ENCODE assay signal across 12 cellular contexts in genomic region chr9:108150736-108151135, GRCh38.
A peak's percentile ranks its signal among the peaks of the same experiment; 100 is the strongest.
DNase-seq lines count a peak whose midpoint lies in the region; ATAC-seq and TF ChIP-seq lines count a peak whose summit lies in the region.
"Had no signal": no experiment of that assay in that cellular context is flagged by ENCODE, and none has a peak within 500 bp of the region (broad histone marks: within the 10 kb centered on the region; RNA-seq: fewer than 3 reads in every experiment).

No MANE protein-coding gene starts in this region.

- ATAC-seq in left cardiac atrium (peak; percentile 70 to 93), WTC11 (no peak)
- ATAC-seq: stimulated activated memory B cell treated with anti-CD40 and anti-IgM and Interleukin-4, amounts not matched to agents 10 μg/mL and 1 μg/mL and 100 μg/mL, for 72 hours had no signal

- intact Hi-C loops in left cardiac atrium (cut with DNase I) = no loop called here

- peak; percentile 80 for DNase-seq in ELR (ENCODE audit: low read depth)
- no peak for DNase-seq in adipocyte (ENCODE audit: low read depth)
- DNase-seq in left cardiac atrium = peak; percentile 65
- DNase-seq in effector memory CD4-positive, alpha-beta T cell = no peak
- DNase-seq in H7 = no peak
- DNase-seq in WTC11 (ENCODE audit: low spot score) = no peak
- DNase-seq in GM13977 (ENCODE audit: low spot score) = no peak
- DNase-seq: activated naive CD4-positive, alpha-beta T cell treated with anti-CD3 and anti-CD28 coated beads, Interleukin-2, amount 10 ng/mL, durations not matched to agents 7 days and 5 days; CD4-positive, alpha-beta T cell; MM.1S had no signal

- TF ChIP-seq CTCF in WTC11 (IDR thresholded peaks at IDR 0.05) (no peak), GM13977 (IDR thresholded peaks at IDR 0.05; ENCODE audit: extremely low read depth, insufficient read depth, missing control alignments) (no peak)

- peak overlapping the region; percentile 20 for H3K4me2 ChIP-seq in skeletal muscle satellite cell (ENCODE audit: low read length)

- POLR2A ChIA-PET in WTC11 (lab: Charles Lee) = no interaction called here

- peaks cover 3% of the 10 kb centered on the region; the same call in 1 of the 2 replicates for H3K36me3 Mint-ChIP-seq in WTC11
- H3K36me3 Mint-ChIP-seq: activated naive CD4-positive, alpha-beta T cell treated with anti-CD3 and anti-CD28 coated beads, Interleukin-2, amount 10 ng/mL, durations not matched to agents 7 days and 5 days; stimulated activated memory B cell treated with anti-CD40 and anti-IgM and Interleukin-4, amounts not matched to agents 10 μg/mL and 1 μg/mL and 100 μg/mL, for 72 hours had no signal

- in situ Hi-C loops in GM13977 (cut with MboI; ENCODE audit: low pct_unique_long_range_greater_than_20kb, low sequenced_read_pairs, unreplicated experiment) = no loop called here

- CTCF ChIA-PET in WTC11 (lab: Charles Lee) = no interaction called here

- no peaks in the 10 kb centered on the region for H3K27me3 ChIP-seq in adipocyte (replicated peaks; ENCODE audit: control insufficient read depth, insufficient read depth, low read length)
- no peaks in the 10 kb centered on the region for H3K27me3 ChIP-seq in skeletal muscle satellite cell (ENCODE audit: control insufficient read depth, insufficient read depth, low read length)
- no peaks in the 10 kb centered on the region for H3K27me3 ChIP-seq in effector memory CD4-positive, alpha-beta T cell (replicated peaks; ENCODE audit: control insufficient read depth, insufficient read depth, low read length, poor library complexity, severe bottlenecking)
- H3K27me3 ChIP-seq in H7 (ENCODE audit: control insufficient read depth, insufficient read depth, low read length) = no peaks in the 10 kb centered on the region

- no peaks in the 10 kb centered on the region for H3K27me3 Mint-ChIP-seq in WTC11 (ENCODE audit: low read depth)
- H3K27me3 Mint-ChIP-seq: activated naive CD4-positive, alpha-beta T cell treated with anti-CD3 and anti-CD28 coated beads, Interleukin-2, amount 10 ng/mL, durations not matched to agents 7 days and 5 days; CD4-positive, alpha-beta T cell had no signal

- no peak overlapping the region for H3K27ac ChIP-seq in effector memory CD4-positive, alpha-beta T cell (ENCODE audit: insufficient read depth, low read length, poor library complexity, severe bottlenecking)

- no peaks in the 10 kb centered on the region for H3K9me3 ChIP-seq in adipocyte (ENCODE audit: control insufficient read depth, low read length)
- H3K9me3 ChIP-seq in skeletal muscle satellite cell (replicated peaks; ENCODE audit: low read length) = no peaks in the 10 kb centered on the region
- H3K9me3 ChIP-seq in effector memory CD4-positive, alpha-beta T cell (ENCODE audit: control insufficient read depth, low read length) = no peaks in the 10 kb centered on the region

- no peaks in the 10 kb centered on the region for H3K4me1 Mint-ChIP-seq in WTC11
- H3K4me1 Mint-ChIP-seq: activated naive CD4-positive, alpha-beta T cell treated with anti-CD3 and anti-CD28 coated beads, Interleukin-2, amount 10 ng/mL, durations not matched to agents 7 days and 5 days; stimulated activated memory B cell treated with anti-CD40 and anti-IgM and Interleukin-4, amounts not matched to agents 10 μg/mL and 1 μg/mL and 100 μg/mL, for 72 hours had no signal

- H3K4me3 Mint-ChIP-seq in WTC11 = no peak overlapping the region
- H3K4me3 Mint-ChIP-seq: activated naive CD4-positive, alpha-beta T cell treated with anti-CD3 and anti-CD28 coated beads, Interleukin-2, amount 10 ng/mL, durations not matched to agents 7 days and 5 days; CD4-positive, alpha-beta T cell; stimulated activated memory B cell treated with anti-CD40 and anti-IgM and Interleukin-4, amounts not matched to agents 10 μg/mL and 1 μg/mL and 100 μg/mL, for 72 hours had no signal

- H3K27ac Mint-ChIP-seq in WTC11 = no peak overlapping the region
- H3K27ac Mint-ChIP-seq: activated naive CD4-positive, alpha-beta T cell treated with anti-CD3 and anti-CD28 coated beads, Interleukin-2, amount 10 ng/mL, durations not matched to agents 7 days and 5 days; CD4-positive, alpha-beta T cell; stimulated activated memory B cell treated with anti-CD40 and anti-IgM and Interleukin-4, amounts not matched to agents 10 μg/mL and 1 μg/mL and 100 μg/mL, for 72 hours had no signal

- H3K9ac ChIP-seq in adipocyte (ENCODE audit: low read length) = peak overlapping the region; percentile 71
- H3K9ac ChIP-seq in skeletal muscle satellite cell (ENCODE audit: low read depth, low read length) = no peak overlapping the region

- H3K36me3 ChIP-seq in adipocyte (ENCODE audit: control insufficient read depth, insufficient read depth, low read length, severe bottlenecking) (no peaks in the 10 kb centered on the region), skeletal muscle satellite cell (ENCODE audit: insufficient read depth, low read length) (no peaks in the 10 kb centered on the region), H7 (replicated peaks; ENCODE audit: control insufficient read depth, insufficient read depth, low read length) (no peaks in the 10 kb centered on the region)
- no peaks in the 10 kb centered on the region for H3K36me3 ChIP-seq in effector memory CD4-positive, alpha-beta T cell (ENCODE audit: control insufficient read depth, insufficient read depth, low read length)

- H3K4me3 ChIP-seq in adipocyte (ENCODE audit: low read length) (peak overlapping the region; percentile 17), skeletal muscle satellite cell (ENCODE audit: low read length) (no peak overlapping the region), H7 (ENCODE audit: insufficient read depth, low read depth, low read length) (no peak overlapping the region)
- no peak overlapping the region for H3K4me3 ChIP-seq in effector memory CD4-positive, alpha-beta T cell (ENCODE audit: insufficient read depth, low read depth, low read length, poor library complexity, severe bottlenecking)

- peaks cover 21% of the 10 kb centered on the region for H3K9me3 Mint-ChIP-seq in WTC11

- peaks cover 26% of the 10 kb centered on the region for H3K4me1 ChIP-seq in adipocyte (ENCODE audit: control insufficient read depth, insufficient read depth, low read length)
- H3K4me1 ChIP-seq in skeletal muscle satellite cell (ENCODE audit: control insufficient read depth, insufficient read depth, low read length) = peaks cover 31% of the 10 kb centered on the region
- H3K4me1 ChIP-seq in effector memory CD4-positive, alpha-beta T cell (ENCODE audit: control insufficient read depth, insufficient read depth, low read length, poor library complexity, severe bottlenecking) = no peaks in the 10 kb centered on the region

TF ChIP-seq in WTC11, 78 proteins besides CTCF, POLR2A, EP300 and RAD21 (continues in another document):
- TF ChIP-seq ZNF532 (CRISPR knock-in tag; IDR thresholded peaks at IDR 0.05; ENCODE audit: borderline replicate concordance) = no peak
- TF ChIP-seq HMGA2 (CRISPR knock-in tag; IDR thresholded peaks at IDR 0.05) = no peak
- TF ChIP-seq ZNF121 (CRISPR knock-in tag; IDR thresholded peaks at IDR 0.05) = no peak
- no peak for TF ChIP-seq FOXP4 (CRISPR knock-in tag; IDR thresholded peaks at IDR 0.05)
- no peak for TF ChIP-seq NR3C1 (CRISPR knock-in tag; conservative IDR thresholded peaks at IDR 0.05; ENCODE audit: low read depth)

Comparison
In these comparisons a context has a peak if more than half of its experiments do, and no peak if none do; other contexts are left out.
1. DNase-seq: peak in ELR (single experiment) and left cardiac atrium (single experiment); none in adipocyte (single experiment), effector memory CD4-positive, alpha-beta T cell (0 of 3), H7 (single experiment), WTC11 (single experiment) and GM13977 (single experiment).